15 cellular contexts compared by ENCODE assay signal in genomic region chr12:121719926-121720414, GRCh38. TPM values are rescaled to one million over a fixed set of nuclear protein-coding genes. Genes with fewer than 3 reads are reported as not detected.
A peak's percentile ranks its signal among the peaks of the same experiment; 100 is the strongest.
DNase-seq lines count a peak whose midpoint lies in the region; ATAC-seq, FAIRE-seq and TF ChIP-seq lines count a peak whose summit lies in the region.
"Had no signal": no experiment of that assay in that cellular context is flagged by ENCODE, and none has a peak within 500 bp of the region (broad histone marks: within the 10 kb centered on the region; RNA-seq: fewer than 3 reads in every experiment).

No MANE protein-coding gene starts in this region.

- H3K36me3 Mint-ChIP-seq in nephron progenitor cell (ENCODE audit: low read depth), result peaks cover 23% of the 10 kb centered on the region

- peak; percentile 34 for DNase-seq in AG09319 (ENCODE audit: extremely low read depth, low read depth)
- peak; percentile 81 for DNase-seq in HTR-8/SVneo (ENCODE audit: insufficient read length, low spot score)
- peak; percentile 66 for DNase-seq in dermis blood vessel endothelial cell
- no peak for DNase-seq in nephron progenitor cell
- DNase-seq: activated B cell treated with CpG ODN at 0.5 μM for 24 hours; activated naive CD4-positive, alpha-beta T cell; COR-L47; NCI-H187 treated with DMSO at 0.1 percent for 48 hours; OCI-M1; substantia nigra had no signal

- H3K27me3 Mint-ChIP-seq in nephron progenitor cell (ENCODE audit: low read depth, poor library complexity), result peaks cover 3% of the 10 kb centered on the region
- H3K27me3 Mint-ChIP-seq: activated B cell treated with CpG ODN at 0.5 μM for 24 hours had no signal

- H3K4me3 Mint-ChIP-seq in nephron progenitor cell, result no peak overlapping the region
- H3K4me3 Mint-ChIP-seq: activated B cell treated with CpG ODN at 0.5 μM for 24 hours had no signal

- ATAC-seq in HG02642 (IDR thresholded peaks at IDR 0.05; ENCODE audit: poor library complexity, unreplicated experiment), result no peak
- ATAC-seq in HG02571 (IDR thresholded peaks at IDR 0.05; ENCODE audit: unreplicated experiment), result no peak
- ATAC-seq in HG02763 (IDR thresholded peaks at IDR 0.05; ENCODE audit: unreplicated experiment), result no peak
- ATAC-seq in GM21528 (IDR thresholded peaks at IDR 0.05; ENCODE audit: low FRiP score, unreplicated experiment), result no peak

- no peak for TF ChIP-seq CTCF in AG09319 (IDR thresholded peaks at IDR 0.05; ENCODE audit: low read depth, low read length)
- TF ChIP-seq CTCF in nephron progenitor cell (IDR thresholded peaks at IDR 0.05), result no peak

- peaks cover 44% of the 10 kb centered on the region for H3K4me1 Mint-ChIP-seq in nephron progenitor cell

- peak overlapping the region; percentile 93 for H3K27ac Mint-ChIP-seq in nephron progenitor cell
- H3K27ac Mint-ChIP-seq: activated B cell treated with CpG ODN at 0.5 μM for 24 hours had no signal

- no peaks in the 10 kb centered on the region for H3K9me3 Mint-ChIP-seq in nephron progenitor cell
- H3K9me3 Mint-ChIP-seq: activated B cell treated with CpG ODN at 0.5 μM for 24 hours had no signal

- FAIRE-seq in HTR-8/SVneo (lab: Jason Lieb, UNC), result peak; percentile 72

RNA-seq across cellular contexts. Expression of gene TMEM120B, which starts 7.4 kb away (rescaled TPM):
- total RNA-seq in dermis blood vessel endothelial cell, result 4.9 and 6.8 TPM in 2 replicates

RNA-seq across cellular contexts. Expression of gene MORN3, which starts 50.5 kb away (rescaled TPM):
- 0.28 TPM in 1 of 2 replicates, not detected in the other for total RNA-seq in dermis blood vessel endothelial cell
- total RNA-seq: mesenteric fat pad had no signal
